8 cellular contexts compared by ENCODE assay signal in genomic region chr12:6536894-6537579, GRCh38. TPM values are rescaled to one million over a fixed set of nuclear protein-coding genes. Genes with fewer than 3 reads are reported as not detected.
DNase-seq lines count a peak whose midpoint lies in the region; ATAC-seq, FAIRE-seq and TF ChIP-seq lines count a peak whose summit lies in the region.

No MANE protein-coding gene starts in this region.

- WGBS in A549 (ENCODE audit: missing lambda C conversion rate) = 30% methylated on average over 18 of the region's 19 CpGs

- H3K4me1 ChIP-seq in A549 = peaks cover 60% of the 10 kb centered on the region

- H3K4me3 ChIP-seq in A549 = peak overlapping the region; percentile 97

- CTCF ChIA-PET in A549 (lab: Yijun Ruan, JAX) = interaction anchor here (0.6 to 25.9 kb wide), 42 partner anchors 8 to 245 kb away, joined by 3 to 491 read pairs (median 4); partner anchors contain the start of genes IFFO1, MRPL51, NOP2 and VAMP1

- H3K4me2 ChIP-seq in A549 = peak overlapping the region; percentile 87

- POLR2A ChIA-PET in A549 (lab: Yijun Ruan, JAX) = interaction anchor here (0.7 to 3.5 kb wide), 7 partner anchors 44 to 214 kb away, joined by 3 to 39 read pairs (median 4); partner anchors contain the start of genes COPS7A, MRPL51, NCAPD2 and VAMP1

- no peak for TF ChIP-seq POLR2A in A549 (IDR thresholded peaks at IDR 0.05; ENCODE audit: low read length)

- DNase-seq in A549 (ENCODE audit: low read depth in 1 of 2, low spot score in 1 of 2) (peak in 1 of 2 experiments; percentile 37), HFFc6 (no peak), memory B cell (ENCODE audit: low spot score in 2 of 2) (peak in 1 of 2 donors; percentile 30), SKM-1 treated with dmso at 0.1 percent for 144 hours (lab: John Stamatoyannopoulos, UW; ENCODE audit: unreplicated experiment) (no peak), germinal center (ENCODE audit: low spot score) (no peak)
- DNase-seq in activated naive CD8-positive, alpha-beta T cell treated with anti-CD3 and anti-CD28 coated beads, Interleukin-2, amount 50 U/mL, for 24 hours = peak; percentile 37

- no peak for FAIRE-seq in A549 (lab: Jason Lieb, UNC)

- peak in 1 of 2 experiments; percentile 9; a peak in 1 of 5 replicates for TF ChIP-seq EP300 in A549 (IDR thresholded peaks at IDR 0.05)

- H3K9me3 Mint-ChIP-seq in HFFc6 = peaks cover 35% of the 10 kb centered on the region
- no peaks in the 10 kb centered on the region for H3K9me3 Mint-ChIP-seq in activated naive CD8-positive, alpha-beta T cell treated with anti-CD3 and anti-CD28 coated beads, Interleukin-2, amount 50 U/mL, for 24 hours
- H3K9me3 Mint-ChIP-seq in memory B cell = no peaks in the 10 kb centered on the region

- ATAC-seq in A549 (no peak), memory B cell (ENCODE audit: low read depth) (no peak), HG02623 (IDR thresholded peaks at IDR 0.05; ENCODE audit: unreplicated experiment) (no peak), HG02870 (IDR thresholded peaks at IDR 0.05; ENCODE audit: unreplicated experiment) (no peak)
- no peak for ATAC-seq in activated naive CD8-positive, alpha-beta T cell treated with anti-CD3 and anti-CD28 coated beads, Interleukin-2, amount 50 U/mL, for 24 hours

- H3K9me3 ChIP-seq in A549 = no peaks in the 10 kb centered on the region

- peaks cover 69% of the 10 kb centered on the region for H3K4me1 Mint-ChIP-seq in HFFc6 (ENCODE audit: low read depth)
- H3K4me1 Mint-ChIP-seq in activated naive CD8-positive, alpha-beta T cell treated with anti-CD3 and anti-CD28 coated beads, Interleukin-2, amount 50 U/mL, for 24 hours = peaks cover 74% of the 10 kb centered on the region
- peaks cover 39% of the 10 kb centered on the region for H3K4me1 Mint-ChIP-seq in memory B cell

- no peak for TF ChIP-seq CTCF in A549 (IDR thresholded peaks at IDR 0.05)
- TF ChIP-seq CTCF in HFFc6 (IDR thresholded peaks at IDR 0.05) = no peak

- H3K4me3 Mint-ChIP-seq in HFFc6 (peak overlapping the region; percentile 95), memory B cell (no peak overlapping the region)
- peak overlapping the region; percentile 97 for H3K4me3 Mint-ChIP-seq in activated naive CD8-positive, alpha-beta T cell treated with anti-CD3 and anti-CD28 coated beads, Interleukin-2, amount 50 U/mL, for 24 hours

- peak overlapping the region; percentile 100 for H3K27ac Mint-ChIP-seq in HFFc6
- H3K27ac Mint-ChIP-seq in activated naive CD8-positive, alpha-beta T cell treated with anti-CD3 and anti-CD28 coated beads, Interleukin-2, amount 50 U/mL, for 24 hours = peak overlapping the region; percentile 100
- H3K27ac Mint-ChIP-seq in memory B cell = peak overlapping the region; percentile 89

- H3K36me3 Mint-ChIP-seq in HFFc6 (ENCODE audit: low read depth) (peaks cover 44% of the 10 kb centered on the region), memory B cell (peaks cover 8% of the 10 kb centered on the region)
- peaks cover 58% of the 10 kb centered on the region for H3K36me3 Mint-ChIP-seq in activated naive CD8-positive, alpha-beta T cell treated with anti-CD3 and anti-CD28 coated beads, Interleukin-2, amount 50 U/mL, for 24 hours (ENCODE audit: low read depth)

- peak overlapping the region; percentile 97 to 100 for H3K27ac ChIP-seq in A549

- TF ChIP-seq RAD21 in A549 (conservative IDR thresholded peaks at IDR 0.05 in 1 of 2, IDR thresholded peaks at IDR 0.05 in 1 of 2) = no peak

- H3K27me3 Mint-ChIP-seq in HFFc6 (ENCODE audit: insufficient read depth) = peaks cover 75% of the 10 kb centered on the region
- H3K27me3 Mint-ChIP-seq in activated naive CD8-positive, alpha-beta T cell treated with anti-CD3 and anti-CD28 coated beads, Interleukin-2, amount 50 U/mL, for 24 hours = peaks cover 5% of the 10 kb centered on the region
- H3K27me3 Mint-ChIP-seq in memory B cell = no peaks in the 10 kb centered on the region

TF ChIP-seq in A549, 52 proteins besides CTCF, POLR2A, EP300 and RAD21 (continues in another document):
- no peak for TF ChIP-seq FOSB (CRISPR knock-in tag; IDR thresholded peaks at IDR 0.05)
- TF ChIP-seq MAFK (IDR thresholded peaks at IDR 0.05; ENCODE audit: partially characterized antibody) = no peak
- peak; percentile 8; the same call in 1 of the 2 replicates for TF ChIP-seq PBX3 (IDR thresholded peaks at IDR 0.05)
- TF ChIP-seq TFCP2L1 (CRISPR knock-in tag; IDR thresholded peaks at IDR 0.05) = no peak
- TF ChIP-seq KDM5A (IDR thresholded peaks at IDR 0.05) = no peak
- TF ChIP-seq, protein P1, sequence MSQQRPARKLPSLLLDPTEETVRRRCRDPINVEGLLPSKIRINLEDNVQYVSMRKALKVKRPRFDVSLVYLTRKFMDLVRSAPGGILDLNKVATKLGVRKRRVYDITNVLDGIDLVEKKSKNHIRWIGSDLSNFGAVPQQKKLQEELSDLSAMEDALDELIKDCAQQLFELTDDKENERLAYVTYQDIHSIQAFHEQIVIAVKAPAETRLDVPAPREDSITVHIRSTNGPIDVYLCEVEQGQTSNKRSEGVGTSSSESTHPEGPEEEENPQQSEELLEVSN (IDR thresholded peaks at IDR 0.05; ENCODE audit: borderline replicate concordance, low read depth) = no peak
- no peak for TF ChIP-seq HES2 (IDR thresholded peaks at IDR 0.05)
- peak; percentile 8; the same call in 1 of the 2 replicates for TF ChIP-seq GATA3 (IDR thresholded peaks at IDR 0.05; ENCODE audit: borderline replicate concordance)
- no peak for TF ChIP-seq NFE2L2 (conservative IDR thresholded peaks at IDR 0.05; ENCODE audit: low read length)
- TF ChIP-seq RARB (CRISPR knock-in tag; IDR thresholded peaks at IDR 0.05) = no peak
- TF ChIP-seq NR3C1 (IDR thresholded peaks at IDR 0.05) = no peak
- TF ChIP-seq ESRRA (IDR thresholded peaks at IDR 0.05; ENCODE audit: borderline replicate concordance, low read length) = no peak
- TF ChIP-seq CHD4 (IDR thresholded peaks at IDR 0.05; ENCODE audit: borderline replicate concordance) = no peak
- no peak for TF ChIP-seq HOXB13 (CRISPR knock-in tag; IDR thresholded peaks at IDR 0.05; ENCODE audit: low read depth)
- 0 out of 5 replicates have a peak, but pooled peaks of 1 of the 2 experiments have one; percentile 7 for TF ChIP-seq JUN (IDR thresholded peaks at IDR 0.05)

RNA-seq across cellular contexts. Expression of gene GAPDH, which starts 2.7 kb away (rescaled TPM):
- polyA plus RNA-seq in A549 (2011; rRNA removed) = 10,036 and 10,800 TPM in 2 replicates
- polyA plus RNA-seq in A549 (2012; cell fraction: cytosol; rRNA removed) = 21,407 and 21,524 TPM in 2 replicates
- 14,086 and 20,182 TPM in 2 replicates for polyA plus RNA-seq in A549 (2012; cell fraction: nucleus; rRNA removed)
- 6,292 to 6,607 TPM (median 6,463 TPM) in 3 replicates for polyA plus RNA-seq in A549 (2017; fragmentation: RNase III; extraction: RNeasy Plus Mini Kit Qiagen cat#74134 plus additional on column Dnase treatment)
- 13,401 and 18,844 TPM in 2 replicates for polyA minus RNA-seq in A549 (2011; rRNA and poly(A)+ RNA removed)
- 1,000 to 10,000 TPM; 6,263 to 7,539 (median 6,900) TPM for total RNA-seq in HFFc6 (2021; fragmentation: NEBNext Ultra II Directional; extraction: Animal tissue kit (Norgen Biotek cat#: 25700))

RNA-seq across cellular contexts. Expression of gene IFFO1, which starts 18.8 kb away (rescaled TPM):
- polyA plus RNA-seq in A549 (2011; rRNA removed) (0.74 and 1.0 TPM in 2 replicates), A549 (2017; fragmentation: RNase III; extraction: RNeasy Plus Mini Kit Qiagen cat#74134 plus additional on column Dnase treatment) (0.94 to 1.5 TPM (median 1.1 TPM) in 3 replicates)
- polyA plus RNA-seq in A549 (2012; cell fraction: cytosol; rRNA removed) = 0.74 and 1.1 TPM in 2 replicates
- 3.3 and 3.8 TPM in 2 replicates for polyA plus RNA-seq in A549 (2012; cell fraction: nucleus; rRNA removed)
- polyA minus RNA-seq in A549 (2011; rRNA and poly(A)+ RNA removed) = 1.2 and 1.3 TPM in 2 replicates
- 10 to 100 TPM; 25.9 to 35.6 (median 29.2) TPM for total RNA-seq in HFFc6 (2021; fragmentation: NEBNext Ultra II Directional; extraction: Animal tissue kit (Norgen Biotek cat#: 25700))

RNA-seq across cellular contexts. Expression of gene NOP2, which starts 31.1 kb away (rescaled TPM):
- polyA plus RNA-seq in A549 (2011; rRNA removed) (162 and 176 TPM in 2 replicates), A549 (2017; fragmentation: RNase III; extraction: RNeasy Plus Mini Kit Qiagen cat#74134 plus additional on column Dnase treatment) (100 to 108 TPM (median 104 TPM) in 3 replicates)
- 82.7 and 85.6 TPM in 2 replicates for polyA plus RNA-seq in A549 (2012; cell fraction: cytosol; rRNA removed)
- polyA plus RNA-seq in A549 (2012; cell fraction: nucleus; rRNA removed) = 293 and 335 TPM in 2 replicates
- polyA minus RNA-seq in A549 (2011; rRNA and poly(A)+ RNA removed) = 90.2 and 92.1 TPM in 2 replicates
- 10 to 100 TPM; 39.5 to 60.5 (median 42.6) TPM for total RNA-seq in HFFc6 (2021; fragmentation: NEBNext Ultra II Directional; extraction: Animal tissue kit (Norgen Biotek cat#: 25700))

RNA-seq across cellular contexts. Expression of gene NCAPD2, which starts 43.1 kb away (rescaled TPM):
- polyA plus RNA-seq in A549 (2011; rRNA removed) = 130 and 145 TPM in 2 replicates
- polyA plus RNA-seq in A549 (2012; cell fraction: cytosol; rRNA removed) = 86.9 and 90.0 TPM in 2 replicates
- polyA plus RNA-seq in A549 (2012; cell fraction: nucleus; rRNA removed) = 124 and 125 TPM in 2 replicates
- 76.1 to 82.0 TPM (median 77.3 TPM) in 3 replicates for polyA plus RNA-seq in A549 (2017; fragmentation: RNase III; extraction: RNeasy Plus Mini Kit Qiagen cat#74134 plus additional on column Dnase treatment)
- polyA minus RNA-seq in A549 (2011; rRNA and poly(A)+ RNA removed) = 163 and 187 TPM in 2 replicates
- 10 to 100 TPM; 42.2 to 75.9 (median 65.4) TPM for total RNA-seq in HFFc6 (2021; fragmentation: NEBNext Ultra II Directional; extraction: Animal tissue kit (Norgen Biotek cat#: 25700))

RNA-seq across cellular contexts. Expression of gene MRPL51, which starts 44.0 kb away (rescaled TPM):
- 181 and 337 TPM in 2 replicates for polyA plus RNA-seq in A549 (2011; rRNA removed)
- polyA plus RNA-seq in A549 (2012; cell fraction: cytosol; rRNA removed) = 198 and 262 TPM in 2 replicates
- 65.6 and 118 TPM in 2 replicates for polyA plus RNA-seq in A549 (2012; cell fraction: nucleus; rRNA removed)
- polyA plus RNA-seq in A549 (2017; fragmentation: RNase III; extraction: RNeasy Plus Mini Kit Qiagen cat#74134 plus additional on column Dnase treatment) = 260 to 272 TPM (median 265 TPM) in 3 replicates
- polyA minus RNA-seq in A549 (2011; rRNA and poly(A)+ RNA removed) = 33.9 and 50.6 TPM in 2 replicates
- total RNA-seq in HFFc6 (2021; fragmentation: NEBNext Ultra II Directional; extraction: Animal tissue kit (Norgen Biotek cat#: 25700)) = 100 to 1,000 TPM; 227 to 290 (median 257) TPM
